Comparison of ENCODE assay signal across 1 cellular context in genomic region chr7:30266686-30267085, GRCh38.
TF ChIP-seq lines count a peak whose summit lies in the region.

No MANE protein-coding gene starts in this region.

TF ChIP-seq in GM23338, 12 proteins besides CTCF, POLR2A, EP300 and RAD21 (continued from another document):
- TF ChIP-seq ETS1 (IDR thresholded peaks at IDR 0.05) (no peak), CREB1 (CRISPR knock-in tag; IDR thresholded peaks at IDR 0.05; ENCODE audit: low read depth) (no peak), JUNB (IDR thresholded peaks at IDR 0.05; ENCODE audit: unreplicated experiment) (no peak)
- TF ChIP-seq, protein P1, sequence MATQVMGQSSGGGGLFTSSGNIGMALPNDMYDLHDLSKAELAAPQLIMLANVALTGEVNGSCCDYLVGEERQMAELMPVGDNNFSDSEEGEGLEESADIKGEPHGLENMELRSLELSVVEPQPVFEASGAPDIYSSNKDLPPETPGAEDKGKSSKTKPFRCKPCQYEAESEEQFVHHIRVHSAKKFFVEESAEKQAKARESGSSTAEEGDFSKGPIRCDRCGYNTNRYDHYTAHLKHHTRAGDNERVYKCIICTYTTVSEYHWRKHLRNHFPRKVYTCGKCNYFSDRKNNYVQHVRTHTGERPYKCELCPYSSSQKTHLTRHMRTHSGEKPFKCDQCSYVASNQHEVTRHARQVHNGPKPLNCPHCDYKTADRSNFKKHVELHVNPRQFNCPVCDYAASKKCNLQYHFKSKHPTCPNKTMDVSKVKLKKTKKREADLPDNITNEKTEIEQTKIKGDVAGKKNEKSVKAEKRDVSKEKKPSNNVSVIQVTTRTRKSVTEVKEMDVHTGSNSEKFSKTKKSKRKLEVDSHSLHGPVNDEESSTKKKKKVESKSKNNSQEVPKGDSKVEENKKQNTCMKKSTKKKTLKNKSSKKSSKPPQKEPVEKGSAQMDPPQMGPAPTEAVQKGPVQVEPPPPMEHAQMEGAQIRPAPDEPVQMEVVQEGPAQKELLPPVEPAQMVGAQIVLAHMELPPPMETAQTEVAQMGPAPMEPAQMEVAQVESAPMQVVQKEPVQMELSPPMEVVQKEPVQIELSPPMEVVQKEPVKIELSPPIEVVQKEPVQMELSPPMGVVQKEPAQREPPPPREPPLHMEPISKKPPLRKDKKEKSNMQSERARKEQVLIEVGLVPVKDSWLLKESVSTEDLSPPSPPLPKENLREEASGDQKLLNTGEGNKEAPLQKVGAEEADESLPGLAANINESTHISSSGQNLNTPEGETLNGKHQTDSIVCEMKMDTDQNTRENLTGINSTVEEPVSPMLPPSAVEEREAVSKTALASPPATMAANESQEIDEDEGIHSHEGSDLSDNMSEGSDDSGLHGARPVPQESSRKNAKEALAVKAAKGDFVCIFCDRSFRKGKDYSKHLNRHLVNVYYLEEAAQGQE (IDR thresholded peaks at IDR 0.05; ENCODE audit: unreplicated experiment) = no peak
TF ChIP-seq in GM23338: peak in this region for 0.
